Comparison of ENCODE assay signal across 19 cellular contexts in the genomic region with DNA sequence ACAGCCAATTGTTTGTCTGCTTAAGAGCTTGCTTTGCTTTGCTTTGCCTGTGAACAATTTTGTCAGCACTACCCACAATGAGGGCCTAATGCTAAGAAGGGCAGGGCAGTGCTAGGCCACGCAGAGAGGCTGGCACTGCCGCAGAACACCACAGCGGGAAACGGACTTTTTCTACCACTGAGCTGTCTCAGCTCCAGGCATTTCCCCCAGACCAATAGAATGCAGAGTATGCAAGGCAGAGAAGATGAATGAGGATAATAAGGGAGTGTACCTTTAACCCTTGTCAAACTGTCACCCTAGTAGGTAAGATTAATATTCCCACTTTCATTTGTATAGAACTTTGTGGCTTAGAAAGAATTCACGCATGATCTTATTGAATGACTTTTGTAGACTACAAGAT.
DNase-seq lines count a peak whose midpoint lies in the region; ATAC-seq and TF ChIP-seq lines count a peak whose summit lies in the region.
"Had no signal": no experiment of that assay in that cellular context is flagged by ENCODE, and none has a peak within 500 bp of the region (broad histone marks: within the 10 kb centered on the region; RNA-seq: fewer than 3 reads in every experiment).

No MANE protein-coding gene starts in this region.

- no peaks in the 10 kb centered on the region for H3K27me3 Mint-ChIP-seq in progenitor cell of endocrine pancreas

- H3K4me3 ChIP-seq in left ventricle myocardium inferior: no peak overlapping the region
- no peak overlapping the region for H3K4me3 ChIP-seq in adrenal gland
- no peak overlapping the region for H3K4me3 ChIP-seq in mucosa of descending colon
- no peak overlapping the region for H3K4me3 ChIP-seq in SJCRH30
- H3K4me3 ChIP-seq: SJSA1 had no signal

- ATAC-seq in mucosa of descending colon: no peak
- ATAC-seq: PC-3 had no signal

- peaks cover 3% of the 10 kb centered on the region for H3K4me1 Mint-ChIP-seq in progenitor cell of endocrine pancreas (ENCODE audit: low read depth)

- H3K4me1 ChIP-seq in left ventricle myocardium inferior: peaks cover 52% of the 10 kb centered on the region
- H3K4me1 ChIP-seq in adrenal gland (replicated peaks in 1 of 2): no peaks in the 10 kb centered on the region
- H3K4me1 ChIP-seq in mucosa of descending colon (ENCODE audit: low read depth): peaks cover 13% of the 10 kb centered on the region
- no peaks in the 10 kb centered on the region for H3K4me1 ChIP-seq in SJCRH30
- H3K4me1 ChIP-seq: SJSA1 had no signal

- H3K9me3 ChIP-seq in left ventricle myocardium inferior (replicated peaks) (peaks cover 6% of the 10 kb centered on the region), adrenal gland (replicated peaks in 1 of 3) (no peaks in the 10 kb centered on the region), mucosa of descending colon (no peaks in the 10 kb centered on the region), SJCRH30 (replicated peaks) (no peaks in the 10 kb centered on the region)

- CTCF ChIA-PET in RWPE1 (lab: Yijun Ruan, JAX): interaction anchor here (0.5 kb wide), 1 partner anchor 104 kb away, joined by 3 read pairs; a partner anchor contains a TSS

- DNase-seq in RWPE1 (ENCODE audit: low spot score) (no peak), cerebellar cortex (ENCODE audit: low spot score) (peak; percentile 81), left ventricle myocardium inferior (no peak), progenitor cell of endocrine pancreas (ENCODE audit: low spot score, unreplicated experiment) (no peak), adrenal gland (no peak), mucosa of descending colon (no peak), SJCRH30 (no peak)
- DNase-seq in stimulated activated CD4-positive, alpha-beta T cell treated with anti-CD3 and anti-CD28 coated beads, Interleukin-1b, Interleukin-23, amount 100 ng/mL, for 48 hours: no peak
- DNase-seq: DMS79 treated with DMSO at 0.1 percent for 48 hours, KBM-7, NCI-H1105 treated with DMSO at 0.1 percent for 48 hours, NCI-H1694 treated with DMSO at 0.1 percent for 48 hours, NCI-H2107, NCI-H510A treated with DMSO at 0.1 percent for 48 hours, NCI-H82, PC-3, RPMI8226 had no signal

- no peaks in the 10 kb centered on the region for H3K36me3 ChIP-seq in left ventricle myocardium inferior
- no peaks in the 10 kb centered on the region for H3K36me3 ChIP-seq in adrenal gland (replicated peaks in 1 of 2)
- no peaks in the 10 kb centered on the region for H3K36me3 ChIP-seq in mucosa of descending colon (ENCODE audit: low read depth)
- no peaks in the 10 kb centered on the region for H3K36me3 ChIP-seq in SJCRH30
- H3K36me3 ChIP-seq: SJSA1 had no signal

- TF ChIP-seq CTCF in RWPE1 (conservative IDR thresholded peaks at IDR 0.05; ENCODE audit: low read depth): no peak
- TF ChIP-seq CTCF in left ventricle myocardium inferior (IDR thresholded peaks at IDR 0.05; ENCODE audit: borderline replicate concordance): no peak
- no peak for TF ChIP-seq CTCF in progenitor cell of endocrine pancreas (IDR thresholded peaks at IDR 0.05; ENCODE audit: unreplicated experiment)
- no peak for TF ChIP-seq CTCF in adrenal gland (IDR thresholded peaks at IDR 0.05)
- no peak for TF ChIP-seq CTCF in mucosa of descending colon (IDR thresholded peaks at IDR 0.05)

- WGBS in adrenal gland, 4 donors: 88 to 97% (median 92%) methylated on average over 5 of the region's 5 CpGs

- H3K9me3 Mint-ChIP-seq in progenitor cell of endocrine pancreas (ENCODE audit: low read depth): no peaks in the 10 kb centered on the region

- intact Hi-C loops in left ventricle myocardium inferior (cut with micrococcal nuclease) (no loop called here), adrenal gland (cut with DNase I) (no loop called here), mucosa of descending colon (cut with DNase I, micrococcal nuclease) (no loop called here)

- TF ChIP-seq POLR2A in adrenal gland (IDR thresholded peaks at IDR 0.05): no peak

- H3K27ac ChIP-seq in RWPE1 (peak overlapping the region; percentile 89), left ventricle myocardium inferior (replicated peaks) (peak overlapping the region; percentile 70), adrenal gland (no peak overlapping the region), SJCRH30 (no peak overlapping the region)
- H3K27ac ChIP-seq: SJSA1 had no signal

- no peak overlapping the region for H3K4me3 Mint-ChIP-seq in progenitor cell of endocrine pancreas (ENCODE audit: low read depth)
- H3K4me3 Mint-ChIP-seq: CD14-positive monocyte had no signal

- H3K27me3 ChIP-seq in left ventricle myocardium inferior (ENCODE audit: low read depth): no peaks in the 10 kb centered on the region
- H3K27me3 ChIP-seq in adrenal gland: no peaks in the 10 kb centered on the region
- no peaks in the 10 kb centered on the region for H3K27me3 ChIP-seq in SJCRH30
- H3K27me3 ChIP-seq: SJSA1 had no signal

- no peaks in the 10 kb centered on the region for H3K36me3 Mint-ChIP-seq in progenitor cell of endocrine pancreas (ENCODE audit: insufficient read depth)
- H3K36me3 Mint-ChIP-seq: CD14-positive monocyte had no signal

- POLR2A ChIA-PET in RWPE1 (lab: Yijun Ruan, JAX; ENCODE audit: low non-redundant PET): no interaction called here

- peak overlapping the region; percentile 87 for H3K27ac Mint-ChIP-seq in progenitor cell of endocrine pancreas
- H3K27ac Mint-ChIP-seq: CD14-positive monocyte had no signal

Comparison
In these comparisons a context has a peak if more than half of its experiments do, and no peak if none do; other contexts are left out.
1. H3K27ac ChIP-seq: peak in RWPE1 (single experiment) and left ventricle myocardium inferior (single experiment); none in adrenal gland (0 of 5) and SJCRH30 (single experiment).